In the genomic region with DNA sequence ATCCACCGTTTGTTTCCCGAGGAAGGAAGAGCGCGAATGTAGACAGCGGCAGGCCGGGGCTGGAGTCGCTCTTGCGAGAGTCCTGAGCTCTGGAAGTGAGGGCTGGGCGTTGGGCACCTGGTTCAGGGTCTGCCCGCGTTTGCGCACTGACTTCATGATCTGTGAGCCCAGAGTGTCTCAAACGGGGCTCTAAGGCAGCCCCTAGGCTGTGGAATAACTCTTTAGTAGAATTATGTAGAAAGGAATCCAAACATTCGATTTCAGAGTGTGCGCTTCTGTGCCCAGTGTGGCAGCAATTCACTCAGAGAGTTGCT, we compare ENCODE assay signal across 9 cellular contexts. TPM values are rescaled to one million over a fixed set of nuclear protein-coding genes. Genes with fewer than 3 reads are reported as not detected.
DNase-seq lines count a peak whose midpoint lies in the region; ATAC-seq and TF ChIP-seq lines count a peak whose summit lies in the region.
"Had no signal": no experiment of that assay in that cellular context is flagged by ENCODE, and none has a peak within 500 bp of the region (broad histone marks: within the 10 kb centered on the region; RNA-seq: fewer than 3 reads in every experiment).

No MANE protein-coding gene starts in this region.

- DNase-seq in H9 (no peak), skeletal muscle cell (ENCODE audit: low read depth) (no peak), amygdala (lab: John Stamatoyannopoulos, UW) (no peak), NCI-H2081 treated with DMSO at 0.1 percent for 48 hours (lab: John Stamatoyannopoulos, UW) (no peak), GM19238 (ENCODE audit: insufficient read length, low spot score) (no peak)
- DNase-seq in activated T-helper 1 cell treated with anti-CD3 and anti-CD28 coated beads, Interleukin-12 subunit alpha, Interleukin-12 subunit beta, Interleukin-2, Interleukin-4 antibody, amounts not matched to agents 30 ng/mL and 10 ng/mL and 1 ng/mL, durations not matched to agents 14 hours and 24 hours and 36 hours (ENCODE audit: low spot score), result no peak

- H3K14ac ChIP-seq in H9 (ENCODE audit: insufficient read depth, low read length), result no peak overlapping the region

- no peak overlapping the region for H3K27ac Mint-ChIP-seq in H9
- H3K27ac Mint-ChIP-seq in activated T-helper 1 cell treated with anti-CD3 and anti-CD28 coated beads, Interleukin-12 subunit alpha, Interleukin-12 subunit beta, Interleukin-2, Interleukin-4 antibody, amounts not matched to agents 30 ng/mL and 10 ng/mL and 1 ng/mL, durations not matched to agents 14 hours and 24 hours and 36 hours, result no peak overlapping the region

- WGBS in H9 (ENCODE audit: extremely low coverage, insufficient read length, low lambda C conversion rate), result no CpG with 5 or more reads among the region's 15 CpGs

- peaks cover 20% of the 10 kb centered on the region for H3K23me2 ChIP-seq in H9 (ENCODE audit: insufficient read length, low read depth, low read length, poor library complexity, severe bottlenecking)

- H3K27ac ChIP-seq in H9 (ENCODE audit: insufficient read length, low read depth, low read length), result no peak overlapping the region

- H3T11ph ChIP-seq in H9 (ENCODE audit: low read length), result no peak overlapping the region

- H2AFZ ChIP-seq in H9 (ENCODE audit: low read length), result no peak overlapping the region

- H2BK120ac ChIP-seq in H9 (ENCODE audit: low read depth, low read length, poor library complexity, severe bottlenecking), result no peak overlapping the region

- H3K79me2 ChIP-seq in H9 (ENCODE audit: insufficient read depth, low read length), result no peaks in the 10 kb centered on the region

- ATAC-seq in HG02884 (IDR thresholded peaks at IDR 0.05; ENCODE audit: unreplicated experiment), result no peak

- no peak for TF ChIP-seq CTCF in H9 (conservative IDR thresholded peaks at IDR 0.05)

- no peaks in the 10 kb centered on the region for H4K20me1 ChIP-seq in H9 (ENCODE audit: control insufficient read depth, insufficient read depth, insufficient read length)

- intact Hi-C loops in activated T-helper 1 cell treated with anti-CD3 and anti-CD28 coated beads, Interleukin-12 subunit alpha, Interleukin-12 subunit beta, Interleukin-2, Interleukin-4 antibody, amounts not matched to agents 30 ng/mL and 10 ng/mL and 1 ng/mL, durations not matched to agents 14 hours and 24 hours and 36 hours (cut with micrococcal nuclease), result no loop called here

- H3K36me3 Mint-ChIP-seq in H9 (ENCODE audit: insufficient read depth in 1 of 3, low read depth in 3 of 3), result peaks cover 0 to 3% (median 0%) of the 10 kb centered on the region in 3 experiments; a peak in 1 of 7 replicates
- no peaks in the 10 kb centered on the region for H3K36me3 Mint-ChIP-seq in activated T-helper 1 cell treated with anti-CD3 and anti-CD28 coated beads, Interleukin-12 subunit alpha, Interleukin-12 subunit beta, Interleukin-2, Interleukin-4 antibody, amounts not matched to agents 30 ng/mL and 10 ng/mL and 1 ng/mL, durations not matched to agents 14 hours and 24 hours and 36 hours (ENCODE audit: low read depth)

- no peak overlapping the region for H2BK12ac ChIP-seq in H9 (ENCODE audit: insufficient read length, low read depth, low read length)

- H3K27me3 ChIP-seq in H9 (ENCODE audit: insufficient read depth, low read length) (peaks cover 24% of the 10 kb centered on the region), iPS-15b (ENCODE audit: control insufficient read depth, insufficient read depth, low read length) (peaks cover 52% of the 10 kb centered on the region)

- H3K4me3 ChIP-seq in iPS-15b (ENCODE audit: low read depth, low read length), result peak overlapping the region; percentile 59
- H3K4me3 ChIP-seq in skeletal muscle cell (ENCODE audit: low read depth, low read length), result peak overlapping the region; percentile 49

- H3K36me3 ChIP-seq in iPS-15b (ENCODE audit: control insufficient read depth, insufficient read depth, low read length), result no peaks in the 10 kb centered on the region

- no peak overlapping the region for H3K23ac ChIP-seq in H9 (ENCODE audit: insufficient read length, low read depth, low read length)

- no peak overlapping the region for H4K8ac ChIP-seq in H9 (replicated peaks; ENCODE audit: insufficient read length, low read depth, low read length)

- peaks cover 26 to 31% of the 10 kb centered on the region in 2 experiments for H3K4me1 Mint-ChIP-seq in H9
- peaks cover 22% of the 10 kb centered on the region for H3K4me1 Mint-ChIP-seq in activated T-helper 1 cell treated with anti-CD3 and anti-CD28 coated beads, Interleukin-12 subunit alpha, Interleukin-12 subunit beta, Interleukin-2, Interleukin-4 antibody, amounts not matched to agents 30 ng/mL and 10 ng/mL and 1 ng/mL, durations not matched to agents 14 hours and 24 hours and 36 hours (ENCODE audit: low read depth)

- peak overlapping the region; percentile 62 for H3K4me2 ChIP-seq in H9 (ENCODE audit: insufficient read depth, insufficient read length, low read length)

- H3K9me3 ChIP-seq in H9 (ENCODE audit: control insufficient read depth, low read depth, low read length) (no peaks in the 10 kb centered on the region), iPS-15b (ENCODE audit: control insufficient read depth, insufficient read depth, low read length) (no peaks in the 10 kb centered on the region)

- H2BK20ac ChIP-seq in H9 (ENCODE audit: low read depth, low read length, poor library complexity, severe bottlenecking), result no peak overlapping the region

- no peak overlapping the region for H4K5ac ChIP-seq in H9 (ENCODE audit: insufficient read length, low read depth, low read length)

- no peak overlapping the region for H2AK5ac ChIP-seq in H9 (ENCODE audit: insufficient read length, low read length)

- H3K4me1 ChIP-seq in H9 (ENCODE audit: insufficient read depth, low read length) (no peaks in the 10 kb centered on the region), iPS-15b (ENCODE audit: control insufficient read depth, insufficient read depth, low read length) (no peaks in the 10 kb centered on the region)

- H3K56ac ChIP-seq in H9 (ENCODE audit: insufficient read length, low read depth, low read length), result no peak overlapping the region

- H3K27me3 Mint-ChIP-seq in H9 (ENCODE audit: low read depth), result peaks cover 99% of the 10 kb centered on the region
- H3K27me3 Mint-ChIP-seq in activated T-helper 1 cell treated with anti-CD3 and anti-CD28 coated beads, Interleukin-12 subunit alpha, Interleukin-12 subunit beta, Interleukin-2, Interleukin-4 antibody, amounts not matched to agents 30 ng/mL and 10 ng/mL and 1 ng/mL, durations not matched to agents 14 hours and 24 hours and 36 hours (ENCODE audit: insufficient read depth), result peaks cover 64% of the 10 kb centered on the region

- no peak overlapping the region for H3K18ac ChIP-seq in H9 (ENCODE audit: insufficient read length, low read depth, low read length)

- no peak overlapping the region for H3K4ac ChIP-seq in H9 (ENCODE audit: low read depth, low read length)

- H3K79me1 ChIP-seq in H9 (ENCODE audit: insufficient read depth, low read depth, low read length, poor library complexity, severe bottlenecking), result no peaks in the 10 kb centered on the region

- H3K9ac ChIP-seq in H9 (ENCODE audit: extremely low read depth, insufficient read length, low read length), result no peak overlapping the region
- H3K9ac ChIP-seq in iPS-15b (ENCODE audit: low read depth, low read length), result no peak overlapping the region

- no peak overlapping the region for H4K91ac ChIP-seq in H9 (ENCODE audit: insufficient read length, low read depth, low read length)

- H2BK15ac ChIP-seq in H9 (ENCODE audit: low read depth, low read length), result no peak overlapping the region

- H2BK5ac ChIP-seq in H9 (ENCODE audit: insufficient read length, low read length), result no peak overlapping the region

- H3K9me3 Mint-ChIP-seq in H9, result peaks cover 0 to 12% of the 10 kb centered on the region in 2 experiments; a peak in 4 of 5 replicates
- peaks cover 10% of the 10 kb centered on the region for H3K9me3 Mint-ChIP-seq in activated T-helper 1 cell treated with anti-CD3 and anti-CD28 coated beads, Interleukin-12 subunit alpha, Interleukin-12 subunit beta, Interleukin-2, Interleukin-4 antibody, amounts not matched to agents 30 ng/mL and 10 ng/mL and 1 ng/mL, durations not matched to agents 14 hours and 24 hours and 36 hours

- peak overlapping the region; percentile 68 to 91 for H3K4me3 Mint-ChIP-seq in H9
- H3K4me3 Mint-ChIP-seq in activated T-helper 1 cell treated with anti-CD3 and anti-CD28 coated beads, Interleukin-12 subunit alpha, Interleukin-12 subunit beta, Interleukin-2, Interleukin-4 antibody, amounts not matched to agents 30 ng/mL and 10 ng/mL and 1 ng/mL, durations not matched to agents 14 hours and 24 hours and 36 hours, result peak overlapping the region; percentile 59

RNA-seq across cellular contexts. Expression of a gene that starts 0.5 kb away (rescaled TPM):
- not detected in 2 replicates for total RNA-seq in H9 (2021)
- total RNA-seq in activated T-helper 1 cell treated with anti-CD3 and anti-CD28 coated beads, Interleukin-12 subunit alpha, Interleukin-12 subunit beta, Interleukin-2, Interleukin-4 antibody, amounts not matched to agents 30 ng/mL and 10 ng/mL and 1 ng/mL, durations not matched to agents 14 hours and 24 hours and 36 hours, result 0.12 and 0.16 TPM in 2 replicates
- total RNA-seq: renal cortical epithelial cell had no signal
